Comparison of ENCODE assay signal across 36 cellular contexts in the genomic region with DNA sequence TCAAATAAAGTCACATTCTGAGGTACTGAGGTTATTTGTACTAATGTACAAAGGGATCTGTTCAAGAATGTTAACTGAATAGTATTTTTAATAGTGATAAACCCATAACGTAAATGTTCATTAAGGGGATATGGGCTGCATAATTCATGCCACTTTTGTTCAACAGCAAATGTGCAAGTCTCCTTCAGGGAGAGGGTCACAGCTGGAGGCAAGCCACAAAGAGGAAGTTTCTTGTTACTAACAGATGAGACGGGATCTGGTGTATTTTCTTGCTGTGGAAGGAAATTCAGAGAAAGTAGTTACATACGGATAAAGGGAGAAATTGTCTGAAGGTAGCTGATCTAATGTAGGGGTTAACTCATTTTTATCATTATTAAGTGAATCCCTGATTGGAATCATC. TPM values are rescaled to one million over a fixed set of nuclear protein-coding genes. Genes with fewer than 3 reads are reported as not detected.
"Had no signal": no experiment of that assay in that cellular context is flagged by ENCODE, and none has a peak within 500 bp of the region (broad histone marks: within the 10 kb centered on the region; RNA-seq: fewer than 3 reads in every experiment).

No MANE protein-coding gene starts in this region.

- H3K4me1 ChIP-seq: adrenal gland, ascending aorta, colonic mucosa, gastrocnemius medialis, pancreas, prostate gland, thyroid gland, upper lobe of left lung, vagina had no signal

- H3K27ac Mint-ChIP-seq: activated CD4-positive, alpha-beta T cell treated with anti-CD3 and anti-CD28 coated beads for 36 hours; activated naive CD4-positive, alpha-beta T cell treated with anti-CD3 and anti-CD28 coated beads for 36 hours; activated naive CD8-positive, alpha-beta T cell treated with anti-CD3 and anti-CD28 coated beads for 36 hours; brain; mesothelial cell of epicardium; naive B cell; nephron progenitor cell; stimulated activated effector memory CD8-positive, alpha-beta T cell treated with anti-CD3 and anti-CD28 coated beads, Interleukin-12 subunit alpha, Interleukin-12 subunit beta, amount 100 ng/mL, for 72 hours; stimulated activated naive CD8-positive, alpha-beta T cell treated with anti-CD3 and anti-CD28 coated beads, Interleukin-15, Interleukin-2, amounts not matched to agents 100 ng/mL and 50 ng/mL, for 24 hours had no signal

- H3K27me3 Mint-ChIP-seq: activated CD4-positive, alpha-beta T cell treated with anti-CD3 and anti-CD28 coated beads for 36 hours; activated naive CD8-positive, alpha-beta T cell treated with anti-CD3 and anti-CD28 coated beads for 36 hours; brain; naive B cell; stimulated activated naive CD8-positive, alpha-beta T cell treated with anti-CD3 and anti-CD28 coated beads, Interleukin-15, Interleukin-2, amounts not matched to agents 100 ng/mL and 50 ng/mL, for 24 hours had no signal

- H3K27ac ChIP-seq: adrenal gland, ascending aorta, cardiac muscle cell, colonic mucosa, gastrocnemius medialis, hepatocyte, pancreas, prostate gland, skin epidermis, thyroid gland, upper lobe of left lung, vagina had no signal

- H3K9me3 Mint-ChIP-seq: activated naive CD4-positive, alpha-beta T cell treated with anti-CD3 and anti-CD28 coated beads for 36 hours; activated naive CD8-positive, alpha-beta T cell treated with anti-CD3 and anti-CD28 coated beads for 36 hours; nephron progenitor cell had no signal

- H3K4me1 Mint-ChIP-seq: activated CD4-positive, alpha-beta T cell treated with anti-CD3 and anti-CD28 coated beads for 36 hours; activated naive CD8-positive, alpha-beta T cell treated with anti-CD3 and anti-CD28 coated beads for 36 hours; brain; mesothelial cell of epicardium; naive B cell; stimulated activated effector memory CD8-positive, alpha-beta T cell treated with anti-CD3 and anti-CD28 coated beads, Interleukin-12 subunit alpha, Interleukin-12 subunit beta, amount 100 ng/mL, for 72 hours had no signal

- H3K4me3 Mint-ChIP-seq: activated CD4-positive, alpha-beta T cell treated with anti-CD3 and anti-CD28 coated beads for 36 hours; activated naive CD4-positive, alpha-beta T cell treated with anti-CD3 and anti-CD28 coated beads for 36 hours; activated naive CD8-positive, alpha-beta T cell treated with anti-CD3 and anti-CD28 coated beads for 36 hours; brain; mesothelial cell of epicardium; naive B cell; nephron progenitor cell; stimulated activated effector memory CD8-positive, alpha-beta T cell treated with anti-CD3 and anti-CD28 coated beads, Interleukin-12 subunit alpha, Interleukin-12 subunit beta, amount 100 ng/mL, for 72 hours; stimulated activated naive CD8-positive, alpha-beta T cell treated with anti-CD3 and anti-CD28 coated beads, Interleukin-15, Interleukin-2, amounts not matched to agents 100 ng/mL and 50 ng/mL, for 24 hours had no signal

- DNase-seq: activated CD4-positive, alpha-beta T cell treated with anti-CD3 and anti-CD28 coated beads for 36 hours; activated CD4-positive, alpha-beta T cell treated with anti-CD3 and anti-CD28 coated beads, Interleukin-2, amount 50 U/mL, for 4 hours; activated CD4-positive, CD25-positive, alpha-beta regulatory T cell; activated CD8-positive, alpha-beta memory T cell treated with anti-CD3 and anti-CD28 coated beads for 24 hours; activated effector memory CD4-positive, alpha-beta T cell treated with Interleukin-2 at 50 U/mL for 16 hours; activated naive CD4-positive, alpha-beta T cell treated with anti-CD3 and anti-CD28 coated beads for 36 hours; activated naive CD8-positive, alpha-beta T cell treated with anti-CD3 and anti-CD28 coated beads for 36 hours; adrenal gland; cerebellar nuclear complex; colonic mucosa; effector CD8-positive, alpha-beta T cell; erythroblast; gastrocnemius medialis; glutamatergic neuron; islet precursor cell; left ventricle myocardium superior; naive B cell; nephron progenitor cell; pancreas; retina; stimulated activated CD4-positive, alpha-beta T cell treated with anti-CD3 and anti-CD28 coated beads, Interleukin-4, amount 100 ng/mL, for 24 hours; T-helper 2 cell; thyroid gland; upper lobe of left lung had no signal

- H3K36me3 Mint-ChIP-seq: activated naive CD8-positive, alpha-beta T cell treated with anti-CD3 and anti-CD28 coated beads for 36 hours; brain; naive B cell; stimulated activated effector memory CD8-positive, alpha-beta T cell treated with anti-CD3 and anti-CD28 coated beads, Interleukin-12 subunit alpha, Interleukin-12 subunit beta, amount 100 ng/mL, for 72 hours had no signal

- H3K36me3 ChIP-seq: adrenal gland, ascending aorta, cardiac muscle cell, colonic mucosa, gastrocnemius medialis, pancreas, prostate gland, thyroid gland, upper lobe of left lung, vagina had no signal

- H3K9me3 ChIP-seq: ascending aorta, colonic mucosa, gastrocnemius medialis, pancreas, prostate gland, thyroid gland, upper lobe of left lung, vagina had no signal

- H3K27me3 ChIP-seq: adrenal gland, ascending aorta, cardiac muscle cell, colonic mucosa, gastrocnemius medialis, hepatocyte, thyroid gland, upper lobe of left lung, vagina had no signal

- ATAC-seq: activated CD4-positive, alpha-beta T cell treated with anti-CD3 and anti-CD28 coated beads for 36 hours; gastrocnemius medialis; left ventricle myocardium superior; pancreas; sciatic nerve; stimulated activated effector memory CD8-positive, alpha-beta T cell treated with anti-CD3 and anti-CD28 coated beads, Interleukin-12 subunit alpha, Interleukin-12 subunit beta, amount 100 ng/mL, for 72 hours had no signal

- H3K4me3 ChIP-seq: adrenal gland, ascending aorta, cardiac muscle cell, colonic mucosa, gastrocnemius medialis, hepatocyte, pancreas, prostate gland, skin epidermis, thyroid gland, upper lobe of left lung, vagina had no signal

RNA-seq across cellular contexts. Expression of gene ZFP42, which starts 10.0 kb away (rescaled TPM):
- total RNA-seq: activated CD4-positive, alpha-beta T cell treated with anti-CD3 and anti-CD28 coated beads for 36 hours; activated naive CD4-positive, alpha-beta T cell treated with anti-CD3 and anti-CD28 coated beads for 36 hours; activated naive CD8-positive, alpha-beta T cell treated with anti-CD3 and anti-CD28 coated beads for 36 hours; ascending aorta; gastrocnemius medialis; left ventricle myocardium superior; lung microvascular endothelial cell; sciatic nerve; thyroid gland; vagina had no signal
- polyA plus RNA-seq: adrenal gland, cardiac muscle cell had no signal
